Comparison of ENCODE assay signal across 20 cellular contexts in the genomic region with DNA sequence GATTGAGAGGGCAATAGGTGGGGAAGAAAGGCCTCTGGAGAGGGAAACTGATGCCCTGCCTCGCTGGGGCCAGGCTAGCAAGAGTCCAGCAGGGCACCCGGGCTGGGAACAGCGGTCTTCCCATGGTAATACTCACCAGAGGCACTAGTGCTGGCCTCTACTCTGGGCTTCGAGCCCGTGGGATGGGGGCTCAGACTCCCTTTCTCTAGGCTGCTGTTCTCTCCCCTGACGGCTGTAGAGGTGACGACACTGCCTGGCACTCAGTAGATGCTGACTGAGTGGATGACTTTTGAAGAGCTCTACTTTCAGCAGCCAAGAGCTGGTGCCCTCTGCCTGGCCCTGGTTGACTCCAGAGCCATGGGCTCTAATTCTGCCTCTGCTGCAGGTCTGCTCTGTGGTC. TPM values are rescaled to one million over a fixed set of nuclear protein-coding genes. Genes with fewer than 3 reads are reported as not detected.
DNase-seq lines count a peak whose midpoint lies in the region; ATAC-seq, FAIRE-seq and TF ChIP-seq lines count a peak whose summit lies in the region.
"Had no signal": no experiment of that assay in that cellular context is flagged by ENCODE, and none has a peak within 500 bp of the region (broad histone marks: within the 10 kb centered on the region; RNA-seq: fewer than 3 reads in every experiment).

No MANE protein-coding gene starts in this region.

- POLR2A ChIA-PET in K562 (lab: Yijun Ruan, JAX): interaction anchor here (1.1 to 6.2 kb wide), 2 partner anchors 10 to 23 kb away, joined by 3 to 35 read pairs; a partner anchor contains a TSS

- no peak overlapping the region for H3K4me3 Mint-ChIP-seq in activated T-cell treated with anti-CD3 and anti-CD28 coated beads, Interleukin-2, amount 50 U/mL, for 72 hours
- no peak overlapping the region for H3K4me3 Mint-ChIP-seq in activated T-cell treated with anti-CD3 and anti-CD28 coated beads, Interleukin-2, amount 50 U/mL, for 24 hours
- H3K4me3 Mint-ChIP-seq: activated naive CD4-positive, alpha-beta T cell treated with anti-CD3 and anti-CD28 coated beads for 36 hours; dendritic cell treated with granulocyte-macrophage colony-stimulating factor and Interleukin-4, amounts not matched to agents 40 ng/mL and 50 ng/mL, for 4 days; natural killer cell treated with Interleukin-12 subunit alpha and Interleukin-12 subunit beta and Interleukin-15 and Interleukin-18, amount 100 ng/mL, for 72 hours had no signal

- H3K27ac ChIP-seq in K562 (ENCODE audit: extremely low read depth, low read depth, low read length) (no peak overlapping the region), left lung (no peak overlapping the region), temporal lobe (ENCODE audit: low read depth, low read length) (peak overlapping the region; percentile 34)
- H3K27ac ChIP-seq: SJCRH30 had no signal

- H3K4me3 ChIP-seq in K562: no peak overlapping the region
- H3K4me3 ChIP-seq in left lung: no peak overlapping the region
- H3K4me3 ChIP-seq: SJCRH30 had no signal

- 6% methylated on average over 7 of the region's 7 CpGs for WGBS in K562 (ENCODE audit: insufficient coverage, low coverage, missing lambda C conversion rate)

- FAIRE-seq in K562 (lab: Jason Lieb, UNC): no peak

- peaks cover 0 to 13% of the 10 kb centered on the region in 2 experiments; a peak in 3 of 5 replicates for H3K4me1 ChIP-seq in K562 (replicated peaks in 1 of 2; ENCODE audit: control insufficient read depth in 2 of 2, insufficient read depth in 2 of 2, low read length in 2 of 2)
- peaks cover 0 to 11% of the 10 kb centered on the region in 2 donors for H3K4me1 ChIP-seq in left lung
- H3K4me1 ChIP-seq: SJCRH30 had no signal

- TF ChIP-seq POLR2A in K562 (conservative IDR thresholded peaks at IDR 0.05): no peak

- H3K9me3 Mint-ChIP-seq in activated T-cell treated with anti-CD3 and anti-CD28 coated beads, Interleukin-2, amount 50 U/mL, for 72 hours: no peaks in the 10 kb centered on the region
- no peaks in the 10 kb centered on the region for H3K9me3 Mint-ChIP-seq in activated T-cell treated with anti-CD3 and anti-CD28 coated beads, Interleukin-2, amount 50 U/mL, for 24 hours
- H3K9me3 Mint-ChIP-seq: activated naive CD4-positive, alpha-beta T cell treated with anti-CD3 and anti-CD28 coated beads for 36 hours; dendritic cell treated with granulocyte-macrophage colony-stimulating factor and Interleukin-4, amounts not matched to agents 40 ng/mL and 50 ng/mL, for 4 days; natural killer cell treated with Interleukin-12 subunit alpha and Interleukin-12 subunit beta and Interleukin-15 and Interleukin-18, amount 100 ng/mL, for 72 hours had no signal

- no peak for TF ChIP-seq RAD21 in K562 (CRISPR knock-in tag; conservative IDR thresholded peaks at IDR 0.05 in 1 of 2, IDR thresholded peaks at IDR 0.05 in 1 of 2)

- peaks cover 28 to 41% of the 10 kb centered on the region in 2 experiments for H3K27me3 ChIP-seq in K562 (ENCODE audit: control insufficient read depth in 2 of 2, insufficient read depth in 2 of 2, low read length in 2 of 2)
- peaks cover 27 to 56% of the 10 kb centered on the region in 2 donors for H3K27me3 ChIP-seq in left lung

- H3K36me3 Mint-ChIP-seq in activated T-cell treated with anti-CD3 and anti-CD28 coated beads, Interleukin-2, amount 50 U/mL, for 72 hours (ENCODE audit: insufficient read depth in 2 of 2): no peaks in the 10 kb centered on the region
- no peaks in the 10 kb centered on the region for H3K36me3 Mint-ChIP-seq in activated T-cell treated with anti-CD3 and anti-CD28 coated beads, Interleukin-2, amount 50 U/mL, for 24 hours (ENCODE audit: low read depth)
- H3K36me3 Mint-ChIP-seq: natural killer cell treated with Interleukin-12 subunit alpha and Interleukin-12 subunit beta and Interleukin-15 and Interleukin-18, amount 100 ng/mL, for 72 hours had no signal

- no peak overlapping the region for H2AFZ ChIP-seq in K562 (ENCODE audit: low read depth, low read length)

- no peak overlapping the region for H3K9ac ChIP-seq in K562 (ENCODE audit: insufficient read depth in 1 of 2, low read depth in 2 of 2, low read length in 2 of 2)

- intact Hi-C loops in K562 (cut with micrococcal nuclease): no loop called here
- intact Hi-C loops in left lung (cut with DNase I): no loop called here

- no peak overlapping the region for H3K27ac Mint-ChIP-seq in activated T-cell treated with anti-CD3 and anti-CD28 coated beads, Interleukin-2, amount 50 U/mL, for 72 hours
- H3K27ac Mint-ChIP-seq in activated T-cell treated with anti-CD3 and anti-CD28 coated beads, Interleukin-2, amount 50 U/mL, for 24 hours: no peak overlapping the region
- H3K27ac Mint-ChIP-seq: activated naive CD4-positive, alpha-beta T cell treated with anti-CD3 and anti-CD28 coated beads for 36 hours; dendritic cell treated with granulocyte-macrophage colony-stimulating factor and Interleukin-4, amounts not matched to agents 40 ng/mL and 50 ng/mL, for 4 days; natural killer cell treated with Interleukin-12 subunit alpha and Interleukin-12 subunit beta and Interleukin-15 and Interleukin-18, amount 100 ng/mL, for 72 hours had no signal

- CTCF ChIA-PET in K562 (lab: Yijun Ruan, JAX; ENCODE audit: low intra/inter-chr PET ratio): no interaction called here

- in situ Hi-C loops in K562 (cut with MboI): no loop called here

- peak; percentile 12 to 20 for ATAC-seq in activated T-cell treated with anti-CD3 and anti-CD28 coated beads, Interleukin-2, amount 50 U/mL, for 72 hours (replicated peaks in 1 of 2)
- peak; percentile 25; the same call in 2 of the 3 replicates for ATAC-seq in K562
- ATAC-seq in left lung: peak; percentile 56

- H3K4me2 ChIP-seq in K562 (ENCODE audit: insufficient read depth, low read length): no peak overlapping the region

- DNase-seq in activated T-cell treated with anti-CD3 and anti-CD28 coated beads, Interleukin-2, amount 50 U/mL, for 72 hours: no peak
- DNase-seq in activated T-cell treated with anti-CD3 and anti-CD28 coated beads, Interleukin-2, amount 50 U/mL, for 24 hours: no peak
- DNase-seq in K562 (ENCODE audit: extremely low read depth in 1 of 4, low spot score in 3 of 4): no peak
- DNase-seq in left lung: no peak
- DNase-seq in NCI-H526 (lab: John Stamatoyannopoulos, UW): no peak
- no peak for DNase-seq in activated gamma-delta T cell treated with Interleukin-2 at 50 U/mL for 16 hours
- DNase-seq in NCI-H128 (lab: John Stamatoyannopoulos, UW; ENCODE audit: unreplicated experiment): no peak
- DNase-seq: activated CD4-positive, alpha-beta T cell treated with anti-CD3 and anti-CD28 coated beads for 1 hour; activated CD8-positive, alpha-beta memory T cell treated with anti-CD3 and anti-CD28 coated beads, Interleukin-2, amount 50 U/mL, for 4 hours; activated naive CD4-positive, alpha-beta T cell treated with anti-CD3 and anti-CD28 coated beads for 36 hours; erythroblast; mesenchymal stem cell; NCI-H187; NCI-H446 treated with DMSO at 0.1 percent for 48 hours; SJCRH30 had no signal

- H3K79me2 ChIP-seq in K562 (ENCODE audit: control insufficient read depth, insufficient read depth, low read length): no peaks in the 10 kb centered on the region

- peaks cover 44% of the 10 kb centered on the region for H3K27me3 Mint-ChIP-seq in activated T-cell treated with anti-CD3 and anti-CD28 coated beads, Interleukin-2, amount 50 U/mL, for 72 hours (ENCODE audit: low read depth)
- peaks cover 40% of the 10 kb centered on the region for H3K27me3 Mint-ChIP-seq in activated T-cell treated with anti-CD3 and anti-CD28 coated beads, Interleukin-2, amount 50 U/mL, for 24 hours

- peaks cover 10% of the 10 kb centered on the region for H3K4me1 Mint-ChIP-seq in activated T-cell treated with anti-CD3 and anti-CD28 coated beads, Interleukin-2, amount 50 U/mL, for 72 hours (ENCODE audit: low read depth)
- peaks cover 7% of the 10 kb centered on the region for H3K4me1 Mint-ChIP-seq in activated T-cell treated with anti-CD3 and anti-CD28 coated beads, Interleukin-2, amount 50 U/mL, for 24 hours (ENCODE audit: low read depth)

- BruUV-seq in K562 (replicated peaks; lab: Mats Ljungman, UMichigan): no TSS peak

- H3K36me3 ChIP-seq in K562 (ENCODE audit: control insufficient read depth, insufficient read depth, low read length) (no peaks in the 10 kb centered on the region), left lung (no peaks in the 10 kb centered on the region)
- H3K36me3 ChIP-seq: SJCRH30 had no signal

- no peaks in the 10 kb centered on the region for H3K9me3 ChIP-seq in K562 (replicated peaks; ENCODE audit: control insufficient read depth, insufficient read depth, low read depth, low read length)
- H3K9me3 ChIP-seq in left lung: no peaks in the 10 kb centered on the region
- H3K9me3 ChIP-seq: SJCRH30 had no signal

- H4K20me1 ChIP-seq in K562 (replicated peaks; ENCODE audit: control insufficient read depth, insufficient read depth, low read length): no peaks in the 10 kb centered on the region

- TF ChIP-seq CTCF in K562 (IDR thresholded peaks at IDR 0.05 in 2 of 3, conservative IDR thresholded peaks at IDR 0.05 in 1 of 3; ENCODE audit: insufficient read depth in 2 of 3, low read depth in 1 of 3, low read length in 3 of 3) (no peak), left lung (IDR thresholded peaks at IDR 0.05) (no peak)

- no peak for TF ChIP-seq EP300 in K562 (IDR thresholded peaks at IDR 0.05; ENCODE audit: low read length)

- peaks cover 7% of the 10 kb centered on the region for H3K9me1 ChIP-seq in K562 (ENCODE audit: control insufficient read depth, insufficient read depth, low read length)

RNA-seq across cellular contexts. Expression of a gene that starts 0.8 kb away (rescaled TPM):
- total RNA-seq in activated T-cell treated with anti-CD3 and anti-CD28 coated beads, Interleukin-2, amount 50 U/mL, for 72 hours: under 1 TPM; 0.19 to 0.74 TPM
- not detected in 2 replicates for total RNA-seq in K562 (2011; cell fraction: chromatin; rRNA removed; ENCODE audit: low replicate concordance)
- not detected in 2 replicates for total RNA-seq in K562 (2011; cell fraction: nucleolus; rRNA removed)
- total RNA-seq in K562 (2011; cell fraction: nucleoplasm; rRNA removed): not detected in 2 replicates
- total RNA-seq in K562 (2014; rRNA removed) (not detected in 2 replicates), K562 (2014; rRNA removed; fragmentation: Illumina TruSeq; extraction: Trizol) (not detected in 2 replicates), K562 (2015; rRNA removed; fragmentation: Illumina TruSeq; extraction: Trizol) (not detected in 2 replicates), K562 (2021) (not detected in 2 replicates), left lung (1 to 10 TPM in 1 of 2 donors, under 1 TPM in 1; 0.21 to 1.3 TPM), temporal lobe (16.7 TPM)
- polyA plus RNA-seq in K562 (2011; rRNA removed) (not detected in 2 replicates), K562 (2014; fragmentation: Illumina TruSeq; extraction: Trizol) (not detected in 2 replicates), K562 (2014; fragmentation: Nextera tagmentation; extraction: Ambion mirVana) (not detected), K562 (2014; rRNA removed) (not detected in 2 replicates)
- polyA plus RNA-seq in K562 (2011; cell fraction: cytosol; rRNA removed): not detected in 2 replicates
- polyA plus RNA-seq in K562 (2011; cell fraction: nucleus; rRNA removed): not detected in 2 replicates
- not detected in 2 replicates for polyA plus RNA-seq in K562 (2012)
- not detected in 2 replicates for polyA minus RNA-seq in K562 (2011; rRNA and poly(A)+ RNA removed)
- polyA minus RNA-seq in K562 (2011; cell fraction: cytosol; rRNA and poly(A)+ RNA removed): not detected in 2 replicates
- not detected in 2 replicates for polyA minus RNA-seq in K562 (2011; cell fraction: nucleus; rRNA and poly(A)+ RNA removed)
- total RNA-seq: activated naive CD4-positive, alpha-beta T cell treated with anti-CD3 and anti-CD28 coated beads for 36 hours; Daoy; HT-29; natural killer cell treated with Interleukin-12 subunit alpha and Interleukin-12 subunit beta and Interleukin-15 and Interleukin-18, amount 100 ng/mL, for 72 hours; SJCRH30 had no signal

RNA-seq across cellular contexts. Expression of a gene that starts 8.6 kb away (rescaled TPM):
- total RNA-seq in activated T-cell treated with anti-CD3 and anti-CD28 coated beads, Interleukin-2, amount 50 U/mL, for 72 hours: under 1 TPM; 0.16 to 0.24 TPM
- 0.49 and 0.51 TPM in 2 replicates for total RNA-seq in K562 (2011; cell fraction: chromatin; rRNA removed; ENCODE audit: low replicate concordance)
- total RNA-seq in K562 (2011; cell fraction: nucleolus; rRNA removed): 0.26 and 0.50 TPM in 2 replicates
- 0.61 TPM in 1 of 2 replicates, not detected in the other for total RNA-seq in K562 (2011; cell fraction: nucleoplasm; rRNA removed)
- total RNA-seq in K562 (2014; rRNA removed) (0.14 TPM in 1 of 2 replicates, not detected in the other), K562 (2014; rRNA removed; fragmentation: Illumina TruSeq; extraction: Trizol) (not detected in 2 replicates), K562 (2015; rRNA removed; fragmentation: Illumina TruSeq; extraction: Trizol) (not detected in 2 replicates), K562 (2021) (not detected in 2 replicates), left lung (not detected), temporal lobe (0.25 TPM)
- polyA plus RNA-seq in K562 (2011; rRNA removed) (not detected in 2 replicates), K562 (2014; fragmentation: Illumina TruSeq; extraction: Trizol) (not detected in 2 replicates), K562 (2014; fragmentation: Nextera tagmentation; extraction: Ambion mirVana) (not detected), K562 (2014; rRNA removed) (0.05 TPM in 1 of 2 replicates, not detected in the other)
- not detected in 2 replicates for polyA plus RNA-seq in K562 (2011; cell fraction: cytosol; rRNA removed)
- 0.51 TPM in 1 of 2 replicates, not detected in the other for polyA plus RNA-seq in K562 (2011; cell fraction: nucleus; rRNA removed)
- not detected in 2 replicates for polyA plus RNA-seq in K562 (2012)
- polyA minus RNA-seq in K562 (2011; rRNA and poly(A)+ RNA removed): 0.14 TPM in 1 of 2 replicates, not detected in the other
- polyA minus RNA-seq in K562 (2011; cell fraction: cytosol; rRNA and poly(A)+ RNA removed): not detected in 2 replicates
- 0.13 and 0.44 TPM in 2 replicates for polyA minus RNA-seq in K562 (2011; cell fraction: nucleus; rRNA and poly(A)+ RNA removed)
- total RNA-seq: activated naive CD4-positive, alpha-beta T cell treated with anti-CD3 and anti-CD28 coated beads for 36 hours; Daoy; HT-29 had no signal

RNA-seq across cellular contexts. Expression of a gene that starts 16.2 kb away (rescaled TPM):
- total RNA-seq in activated T-cell treated with anti-CD3 and anti-CD28 coated beads, Interleukin-2, amount 50 U/mL, for 72 hours: 10 to 100 TPM; 78.9 to 84.2 TPM
- total RNA-seq in K562 (2011; cell fraction: chromatin; rRNA removed; ENCODE audit: low replicate concordance): 228 and 279 TPM in 2 replicates
- total RNA-seq in K562 (2011; cell fraction: nucleolus; rRNA removed): 212 and 223 TPM in 2 replicates
- 239 and 241 TPM in 2 replicates for total RNA-seq in K562 (2011; cell fraction: nucleoplasm; rRNA removed)
- total RNA-seq in K562 (2014; rRNA removed) (203 and 207 TPM in 2 replicates), K562 (2014; rRNA removed; fragmentation: Illumina TruSeq; extraction: Trizol) (191 and 192 TPM in 2 replicates), K562 (2015; rRNA removed; fragmentation: Illumina TruSeq; extraction: Trizol) (190 and 191 TPM in 2 replicates), K562 (2021) (229 and 238 TPM in 2 replicates), left lung (10 to 100 TPM; 76.2 to 89.0 TPM), temporal lobe (42.3 TPM)
- polyA plus RNA-seq in K562 (2011; rRNA removed) (302 and 343 TPM in 2 replicates), K562 (2014; fragmentation: Illumina TruSeq; extraction: Trizol) (194 and 197 TPM in 2 replicates), K562 (2014; fragmentation: Nextera tagmentation; extraction: Ambion mirVana) (10 to 100 TPM; 38.7 to 82.3 TPM), K562 (2014; rRNA removed) (341 and 353 TPM in 2 replicates)
- 353 and 764 TPM in 2 replicates for polyA plus RNA-seq in K562 (2011; cell fraction: cytosol; rRNA removed)
- polyA plus RNA-seq in K562 (2011; cell fraction: nucleus; rRNA removed): 319 and 323 TPM in 2 replicates
- 137 and 179 TPM in 2 replicates for polyA plus RNA-seq in K562 (2012)
- polyA minus RNA-seq in K562 (2011; rRNA and poly(A)+ RNA removed): 180 and 229 TPM in 2 replicates
- 60.6 and 66.6 TPM in 2 replicates for polyA minus RNA-seq in K562 (2011; cell fraction: cytosol; rRNA and poly(A)+ RNA removed)
- polyA minus RNA-seq in K562 (2011; cell fraction: nucleus; rRNA and poly(A)+ RNA removed): 57.1 and 90.0 TPM in 2 replicates

RNA-seq across cellular contexts. Expression of a gene that starts 16.3 kb away (rescaled TPM):
- total RNA-seq in activated T-cell treated with anti-CD3 and anti-CD28 coated beads, Interleukin-2, amount 50 U/mL, for 72 hours: 10 to 100 TPM; 17.2 to 18.6 TPM
- 9.0 and 15.8 TPM in 2 replicates for total RNA-seq in K562 (2011; cell fraction: chromatin; rRNA removed; ENCODE audit: low replicate concordance)
- total RNA-seq in K562 (2011; cell fraction: nucleolus; rRNA removed): 11.7 and 13.2 TPM in 2 replicates
- total RNA-seq in K562 (2011; cell fraction: nucleoplasm; rRNA removed): 11.6 and 13.4 TPM in 2 replicates
- 9.1 and 11.2 TPM in 2 replicates for total RNA-seq in K562 (2014; rRNA removed)
- total RNA-seq in K562 (2014; rRNA removed; fragmentation: Illumina TruSeq; extraction: Trizol): 13.6 TPM in 2 replicates
- 13.3 and 13.6 TPM in 2 replicates for total RNA-seq in K562 (2015; rRNA removed; fragmentation: Illumina TruSeq; extraction: Trizol)
- 11.0 and 12.9 TPM in 2 replicates for total RNA-seq in K562 (2021)
- polyA plus RNA-seq in K562 (2011; rRNA removed): 16.9 and 18.2 TPM in 2 replicates
- 16.9 and 19.8 TPM in 2 replicates for polyA plus RNA-seq in K562 (2011; cell fraction: cytosol; rRNA removed)
- 6.6 and 9.4 TPM in 2 replicates for polyA plus RNA-seq in K562 (2011; cell fraction: nucleus; rRNA removed)
- 9.4 and 13.6 TPM in 2 replicates for polyA plus RNA-seq in K562 (2012)
- polyA plus RNA-seq in K562 (2014; fragmentation: Illumina TruSeq; extraction: Trizol): 13.0 and 13.1 TPM in 2 replicates
- 10 to 100 TPM; 30.1 to 33.9 TPM for polyA plus RNA-seq in K562 (2014; fragmentation: Nextera tagmentation; extraction: Ambion mirVana)
- polyA plus RNA-seq in K562 (2014; rRNA removed): 7.0 and 10.1 TPM in 2 replicates
- polyA minus RNA-seq in K562 (2011; rRNA and poly(A)+ RNA removed): 21.9 and 23.1 TPM in 2 replicates
- 8.3 and 9.2 TPM in 2 replicates for polyA minus RNA-seq in K562 (2011; cell fraction: cytosol; rRNA and poly(A)+ RNA removed)
- 5.4 and 10.0 TPM in 2 replicates for polyA minus RNA-seq in K562 (2011; cell fraction: nucleus; rRNA and poly(A)+ RNA removed)
- total RNA-seq in left lung: 10 to 100 TPM; 13.3 to 13.9 TPM
- 24.6 TPM for total RNA-seq in temporal lobe

RNA-seq across cellular contexts. Expression of a gene that starts 29.6 kb away (rescaled TPM):
- total RNA-seq in activated T-cell treated with anti-CD3 and anti-CD28 coated beads, Interleukin-2, amount 50 U/mL, for 72 hours: 10 to 100 TPM; 37.0 to 40.1 TPM
- 24.4 and 29.4 TPM in 2 replicates for total RNA-seq in K562 (2011; cell fraction: chromatin; rRNA removed; ENCODE audit: low replicate concordance)
- total RNA-seq in K562 (2011; cell fraction: nucleolus; rRNA removed): 46.2 and 48.8 TPM in 2 replicates
- total RNA-seq in K562 (2011; cell fraction: nucleoplasm; rRNA removed): 40.4 and 62.1 TPM in 2 replicates
- total RNA-seq in K562 (2014; rRNA removed) (140 and 146 TPM in 2 replicates), K562 (2014; rRNA removed; fragmentation: Illumina TruSeq; extraction: Trizol) (59.3 and 60.4 TPM in 2 replicates), K562 (2015; rRNA removed; fragmentation: Illumina TruSeq; extraction: Trizol) (61.2 and 65.3 TPM in 2 replicates), K562 (2021) (67.2 and 83.6 TPM in 2 replicates), left lung (10 to 100 TPM; 61.4 to 75.2 TPM), temporal lobe (16.2 TPM)
- polyA plus RNA-seq in K562 (2011; rRNA removed) (69.8 and 80.0 TPM in 2 replicates), K562 (2014; fragmentation: Illumina TruSeq; extraction: Trizol) (66.6 and 73.1 TPM in 2 replicates), K562 (2014; fragmentation: Nextera tagmentation; extraction: Ambion mirVana) (10 to 100 TPM; 10.4 to 16.5 TPM), K562 (2014; rRNA removed) (109 and 144 TPM in 2 replicates)
- 103 and 173 TPM in 2 replicates for polyA plus RNA-seq in K562 (2011; cell fraction: cytosol; rRNA removed)
- 29.7 and 32.6 TPM in 2 replicates for polyA plus RNA-seq in K562 (2011; cell fraction: nucleus; rRNA removed)
- polyA plus RNA-seq in K562 (2012): 73.7 and 80.8 TPM in 2 replicates
- 31.1 and 36.7 TPM in 2 replicates for polyA minus RNA-seq in K562 (2011; rRNA and poly(A)+ RNA removed)
- polyA minus RNA-seq in K562 (2011; cell fraction: cytosol; rRNA and poly(A)+ RNA removed): 23.8 and 30.2 TPM in 2 replicates
- 18.9 and 21.1 TPM in 2 replicates for polyA minus RNA-seq in K562 (2011; cell fraction: nucleus; rRNA and poly(A)+ RNA removed)
